ENCODE assay signal across 23 cellular contexts in genomic region chr15:92400573-92400972, GRCh38. TPM values are rescaled to one million over a fixed set of nuclear protein-coding genes. Genes with fewer than 3 reads are reported as not detected.
"Had no signal": no experiment of that assay in that cellular context is flagged by ENCODE, and none has a peak within 500 bp of the region (broad histone marks: within the 10 kb centered on the region; RNA-seq: fewer than 3 reads in every experiment).

No MANE protein-coding gene starts in this region.

- H3K27ac Mint-ChIP-seq: effector memory CD8-positive, alpha-beta T cell; memory B cell; naive thymus-derived CD8-positive, alpha-beta T cell; nephron progenitor cell; stimulated activated memory B cell treated with anti-CD40 and anti-IgM and Interleukin-4, amounts not matched to agents 10 μg/mL and 1 μg/mL and 100 μg/mL, for 72 hours; stimulated activated naive CD8-positive, alpha-beta T cell treated with anti-CD3 and anti-CD28 coated beads, Interleukin-15, Interleukin-2, amounts not matched to agents 100 ng/mL and 50 ng/mL, for 24 hours had no signal

- H3K27me3 ChIP-seq: uterus had no signal

- DNase-seq: effector memory CD8-positive, alpha-beta T cell; erythroblast; esophagus squamous epithelium; foreskin melanocyte; midbrain; naive thymus-derived CD8-positive, alpha-beta T cell; nephron progenitor cell; right cardiac atrium; sigmoid colon; spleen; stimulated activated CD4-positive, alpha-beta T cell treated with anti-CD3 and anti-CD28 coated beads, Interleukin-4, amount 100 ng/mL, for 4 hours; transverse colon; upper lobe of right lung; uterus had no signal

- H3K27ac ChIP-seq: coronary artery, esophagus squamous epithelium, prostate gland, sigmoid colon, skin epidermis, spleen, thoracic aorta, transverse colon, upper lobe of right lung, uterus had no signal

- H3K4me3 Mint-ChIP-seq: effector memory CD8-positive, alpha-beta T cell; memory B cell; naive thymus-derived CD8-positive, alpha-beta T cell; nephron progenitor cell; stimulated activated memory B cell treated with anti-CD40 and anti-IgM and Interleukin-4, amounts not matched to agents 10 μg/mL and 1 μg/mL and 100 μg/mL, for 72 hours; stimulated activated naive CD8-positive, alpha-beta T cell treated with anti-CD3 and anti-CD28 coated beads, Interleukin-15, Interleukin-2, amounts not matched to agents 100 ng/mL and 50 ng/mL, for 24 hours had no signal

- H3K36me3 Mint-ChIP-seq: memory B cell; naive thymus-derived CD8-positive, alpha-beta T cell; stimulated activated memory B cell treated with anti-CD40 and anti-IgM and Interleukin-4, amounts not matched to agents 10 μg/mL and 1 μg/mL and 100 μg/mL, for 72 hours had no signal

- H3K4me3 ChIP-seq: coronary artery, esophagus squamous epithelium, lung, prostate gland, sigmoid colon, skin epidermis, spleen, thoracic aorta, transverse colon, upper lobe of right lung, uterus had no signal

- H3K4me1 Mint-ChIP-seq: memory B cell; stimulated activated memory B cell treated with anti-CD40 and anti-IgM and Interleukin-4, amounts not matched to agents 10 μg/mL and 1 μg/mL and 100 μg/mL, for 72 hours had no signal

- H3K4me1 ChIP-seq: esophagus squamous epithelium, prostate gland, sigmoid colon, spleen, transverse colon, upper lobe of right lung, uterus had no signal

- H3K36me3 ChIP-seq: esophagus squamous epithelium, prostate gland, sigmoid colon, spleen, thoracic aorta, transverse colon, upper lobe of right lung, uterus had no signal

- H3K9me3 ChIP-seq: esophagus squamous epithelium, prostate gland, sigmoid colon, spleen, thoracic aorta, transverse colon, upper lobe of right lung, uterus had no signal

- ATAC-seq: effector memory CD8-positive, alpha-beta T cell; naive thymus-derived CD8-positive, alpha-beta T cell; right cardiac atrium; stimulated activated memory B cell treated with anti-CD40 and anti-IgM and Interleukin-4, amounts not matched to agents 10 μg/mL and 1 μg/mL and 100 μg/mL, for 72 hours; upper lobe of right lung had no signal

- H3K9me3 Mint-ChIP-seq: effector memory CD8-positive, alpha-beta T cell; memory B cell; naive thymus-derived CD8-positive, alpha-beta T cell; nephron progenitor cell; stimulated activated memory B cell treated with anti-CD40 and anti-IgM and Interleukin-4, amounts not matched to agents 10 μg/mL and 1 μg/mL and 100 μg/mL, for 72 hours; stimulated activated naive CD8-positive, alpha-beta T cell treated with anti-CD3 and anti-CD28 coated beads, Interleukin-15, Interleukin-2, amounts not matched to agents 100 ng/mL and 50 ng/mL, for 24 hours had no signal

RNA-seq across cellular contexts. Expression of gene ST8SIA2, which starts 6.9 kb away (rescaled TPM):
- total RNA-seq: esophagus squamous epithelium; liver; naive thymus-derived CD8-positive, alpha-beta T cell; spleen; thoracic aorta; upper lobe of right lung had no signal
- polyA plus RNA-seq: liver; lung; naive thymus-derived CD8-positive, alpha-beta T cell; spleen had no signal
